In genomic region chr4:126779001-126779400, GRCh38 we compare ENCODE assay signal across 23 cellular contexts.
DNase-seq lines count a peak whose midpoint lies in the region; ATAC-seq and TF ChIP-seq lines count a peak whose summit lies in the region.
"Had no signal": no experiment of that assay in that cellular context is flagged by ENCODE, and none has a peak within 500 bp of the region (broad histone marks: within the 10 kb centered on the region; RNA-seq: fewer than 3 reads in every experiment).

No MANE protein-coding gene starts in this region.

- H3K9ac ChIP-seq in HCT116 (ENCODE audit: low read length) (no peak overlapping the region), skeletal muscle satellite cell (ENCODE audit: low read depth, low read length) (peak overlapping the region; percentile 84)

- no peak for TF ChIP-seq RAD21 in HCT116 (IDR thresholded peaks at IDR 0.05; ENCODE audit: low read depth)

- TF ChIP-seq CTCF in HCT116 (IDR thresholded peaks at IDR 0.05 in 2 of 3, conservative IDR thresholded peaks at IDR 0.05 in 1 of 3; ENCODE audit: borderline replicate concordance in 1 of 3, insufficient read depth in 1 of 3, low read depth in 2 of 3, low read length in 2 of 3), result no peak

- no peak for ATAC-seq in HCT116
- no peak for ATAC-seq in HG03045 (IDR thresholded peaks at IDR 0.05; ENCODE audit: unreplicated experiment)
- ATAC-seq: Panc1 had no signal

- POLR2A ChIA-PET in HCT116 (lab: Charles Lee), result no interaction called here
- POLR2A ChIA-PET in CD8-positive, alpha-beta memory T cell (lab: Charles Lee), result no interaction called here

- H3K27me3 ChIP-seq in HCT116 (ENCODE audit: insufficient read depth, low read length), result no peaks in the 10 kb centered on the region
- no peaks in the 10 kb centered on the region for H3K27me3 ChIP-seq in SJSA1 (replicated peaks)
- no peaks in the 10 kb centered on the region for H3K27me3 ChIP-seq in skeletal muscle satellite cell (ENCODE audit: control insufficient read depth, insufficient read depth, low read length)
- no peaks in the 10 kb centered on the region for H3K27me3 ChIP-seq in CD8-positive, alpha-beta memory T cell (ENCODE audit: insufficient read depth, low read length, poor library complexity, severe bottlenecking)

- CTCF ChIA-PET in HCT116 (lab: Charles Lee), result no interaction called here
- CTCF ChIA-PET in CD8-positive, alpha-beta memory T cell (lab: Charles Lee), result no interaction called here

- BruUV-seq in HCT116 (replicated peaks; lab: Mats Ljungman, UMichigan), result no TSS peak

- H3K9me3 Mint-ChIP-seq in CD8-positive, alpha-beta memory T cell, result peaks cover 0 to 18% (median 3%) of the 10 kb centered on the region in 5 donors
- H3K9me3 Mint-ChIP-seq: H9 had no signal

- H3K4me2 ChIP-seq in HCT116 (ENCODE audit: low read length) (peak overlapping the region; percentile 45), skeletal muscle satellite cell (ENCODE audit: low read length) (peak overlapping the region; percentile 84)

- no peak overlapping the region for H3K4me3 Mint-ChIP-seq in CD8-positive, alpha-beta memory T cell
- H3K4me3 Mint-ChIP-seq: H9 had no signal

- no peaks in the 10 kb centered on the region for H3K36me3 Mint-ChIP-seq in CD8-positive, alpha-beta memory T cell

- no peak for TF ChIP-seq POLR2A in HCT116 (IDR thresholded peaks at IDR 0.05; ENCODE audit: borderline replicate concordance, extremely low read depth, insufficient read depth, insufficient read length)

- peak overlapping the region; percentile 42 for H2AFZ ChIP-seq in HCT116 (ENCODE audit: low read depth, low read length, poor library complexity, severe bottlenecking)

- H4K20me1 ChIP-seq in HCT116 (ENCODE audit: insufficient read depth), result no peaks in the 10 kb centered on the region

- no peaks in the 10 kb centered on the region for H3K79me2 ChIP-seq in HCT116 (ENCODE audit: insufficient read depth, low read length)

- peaks cover 0 to 17% of the 10 kb centered on the region in 2 experiments; a peak in 2 of 4 replicates for H3K4me1 ChIP-seq in HCT116 (ENCODE audit: control insufficient read depth in 1 of 2, insufficient read depth in 2 of 2, low read length in 2 of 2)
- peaks cover 5% of the 10 kb centered on the region for H3K4me1 ChIP-seq in SJSA1 (replicated peaks)
- H3K4me1 ChIP-seq in skeletal muscle satellite cell (ENCODE audit: control insufficient read depth, insufficient read depth, low read length), result peaks cover 39% of the 10 kb centered on the region
- H3K4me1 ChIP-seq in CD8-positive, alpha-beta memory T cell (ENCODE audit: insufficient read depth, low read length), result no peaks in the 10 kb centered on the region

- no peaks in the 10 kb centered on the region for H3K27me3 Mint-ChIP-seq in CD8-positive, alpha-beta memory T cell

- intact Hi-C loops in HCT116 (cut with micrococcal nuclease), result no loop called here

- H3K9me2 ChIP-seq in HCT116 (ENCODE audit: insufficient read depth), result no peaks in the 10 kb centered on the region

- no peak overlapping the region for H3K4me3 ChIP-seq in HCT116 (replicated peaks in 1 of 2; ENCODE audit: low read depth in 1 of 2, low read length in 2 of 2)
- H3K4me3 ChIP-seq in SJSA1, result no peak overlapping the region
- no peak overlapping the region for H3K4me3 ChIP-seq in skeletal muscle satellite cell (ENCODE audit: low read length)
- H3K4me3 ChIP-seq in CD8-positive, alpha-beta memory T cell (ENCODE audit: low read length), result no peak overlapping the region
- H3K4me3 ChIP-seq: SK-N-MC had no signal

- no peak overlapping the region for H3K27ac ChIP-seq in HCT116 (ENCODE audit: low read depth, low read length)
- peak overlapping the region; percentile 62; the same call in 1 of the 2 replicates for H3K27ac ChIP-seq in SJSA1
- no peak overlapping the region for H3K27ac ChIP-seq in CD8-positive, alpha-beta memory T cell (ENCODE audit: low read depth, low read length)
- H3K27ac ChIP-seq: HL-60, RWPE1, SK-N-MC had no signal

- H3K36me3 ChIP-seq in HCT116 (ENCODE audit: control insufficient read depth in 1 of 2, insufficient read depth in 2 of 2, low read length in 2 of 2) (no peaks in the 10 kb centered on the region), SJSA1 (no peaks in the 10 kb centered on the region), skeletal muscle satellite cell (ENCODE audit: insufficient read depth, low read length) (no peaks in the 10 kb centered on the region)
- no peaks in the 10 kb centered on the region for H3K36me3 ChIP-seq in CD8-positive, alpha-beta memory T cell (ENCODE audit: insufficient read depth, low read length)

- H3K27ac Mint-ChIP-seq in CD8-positive, alpha-beta memory T cell, result no peak overlapping the region
- H3K27ac Mint-ChIP-seq: H9 had no signal

- DNase-seq in HCT116 (ENCODE audit: low read depth, low spot score), result no peak
- no peak for DNase-seq in SJSA1 (ENCODE audit: low read depth in 1 of 2, low spot score in 2 of 2)
- peak; percentile 32 for DNase-seq in fibroblast of gingiva (ENCODE audit: low read depth)
- DNase-seq in CD8-positive, alpha-beta memory T cell, result no peak
- no peak for DNase-seq in NCI-H2171 (lab: John Stamatoyannopoulos, UW)
- no peak for DNase-seq in NCI-H2227 treated with DMSO at 0.1 percent for 48 hours (lab: John Stamatoyannopoulos, UW)
- DNase-seq: DMS153, DND-41, H9, Karpas-422, NCI-H1092 treated with DMSO at 0.1 percent for 48 hours, NCI-H1436, NCI-H187 treated with DMSO at 0.1 percent for 48 hours, NCI-H2107, NCI-H446 treated with DMSO at 0.1 percent for 48 hours, NCI-H526, NCI-H82 had no signal

- no peaks in the 10 kb centered on the region for H3K4me1 Mint-ChIP-seq in CD8-positive, alpha-beta memory T cell

- H3K9me3 ChIP-seq in HCT116 (ENCODE audit: control insufficient read depth in 1 of 2, insufficient read depth in 1 of 2, low read depth in 1 of 2, low read length in 2 of 2) (no peaks in the 10 kb centered on the region), SJSA1 (replicated peaks) (no peaks in the 10 kb centered on the region), skeletal muscle satellite cell (replicated peaks; ENCODE audit: low read length) (no peaks in the 10 kb centered on the region)
- H3K9me3 ChIP-seq in CD8-positive, alpha-beta memory T cell (ENCODE audit: low read length), result no peaks in the 10 kb centered on the region

- RAD21 ChIA-PET in HCT116 (lab: Charles Lee; ENCODE audit: low non-redundant PET in 1 of 2, low total read pairs in 2 of 2, uncharacterized antibody in 2 of 2, unreplicated experiment in 2 of 2), result no interaction called here

TF ChIP-seq in HCT116, 20 proteins besides CTCF, POLR2A, EP300 and RAD21 (continues in another document):
- no peak for TF ChIP-seq SP1 (IDR thresholded peaks at IDR 0.05; ENCODE audit: low read depth)
- no peak for TF ChIP-seq CBX3 (IDR thresholded peaks at IDR 0.05; ENCODE audit: low read depth)
- TF ChIP-seq EZH2phosphoT487 (IDR thresholded peaks at IDR 0.05; ENCODE audit: borderline replicate concordance), result no peak
- no peak for TF ChIP-seq EZH2 (IDR thresholded peaks at IDR 0.05)
- no peak for TF ChIP-seq ZBTB33 (IDR thresholded peaks at IDR 0.05; ENCODE audit: extremely low read depth, insufficient replicate concordance, low read length)
- TF ChIP-seq REST (IDR thresholded peaks at IDR 0.05; ENCODE audit: low read depth), result no peak
- no peak for TF ChIP-seq ATF3 (IDR thresholded peaks at IDR 0.05)
- no peak for TF ChIP-seq ZFX (IDR thresholded peaks at IDR 0.05)
- no peak for TF ChIP-seq SIN3A (IDR thresholded peaks at IDR 0.05; ENCODE audit: low read depth)
- no peak for TF ChIP-seq MAX (IDR thresholded peaks at IDR 0.05)
